33 cellular contexts compared by ENCODE assay signal in the genomic region with DNA sequence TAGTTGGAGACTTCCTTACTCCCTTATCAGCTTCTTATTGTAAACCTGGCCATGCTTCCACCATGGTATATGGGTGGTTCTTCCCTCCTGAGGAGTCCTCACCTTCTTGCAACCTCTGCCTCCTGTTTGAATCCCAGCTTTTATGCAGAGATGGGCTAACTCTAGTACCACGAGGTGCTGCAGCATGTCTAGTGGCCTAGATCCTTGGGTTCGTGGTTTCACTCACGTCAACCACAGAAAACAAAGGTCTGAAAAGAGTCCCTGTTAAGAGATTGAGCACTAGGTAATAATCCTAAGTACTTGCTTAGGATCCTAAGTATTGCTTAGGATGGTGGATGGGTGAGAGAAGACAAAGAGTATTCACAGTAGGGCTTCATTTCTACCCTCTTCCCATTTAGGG.
"Had no signal": no experiment of that assay in that cellular context is flagged by ENCODE, and none has a peak within 500 bp of the region (broad histone marks: within the 10 kb centered on the region; RNA-seq: fewer than 3 reads in every experiment).

No MANE protein-coding gene starts in this region.

- ATAC-seq: activated CD8-positive, alpha-beta memory T cell treated with anti-CD3 and anti-CD28 coated beads, Interleukin-2, amount 10 ng/mL, durations not matched to agents 7 days and 5 days; activated CD8-positive, alpha-beta T cell treated with anti-CD3 and anti-CD28 coated beads, Interleukin-2, amount 10 ng/mL, durations not matched to agents 7 days and 5 days; activated naive CD8-positive, alpha-beta T cell treated with anti-CD3 and anti-CD28 coated beads, Interleukin-2, amount 50 U/mL, for 24 hours had no signal

- DNase-seq: activated B cell treated with CpG ODN at 0.5 μM for 24 hours; activated CD4-positive, alpha-beta memory T cell treated with anti-CD3 and anti-CD28 coated beads for 36 hours; activated CD4-positive, alpha-beta T cell treated with anti-CD3 and anti-CD28 coated beads for 4 hours; activated CD4-positive, alpha-beta T cell treated with anti-CD3 and anti-CD28 coated beads, Interleukin-2, amount 10 ng/mL, durations not matched to agents 24 days and 14 days; activated CD4-positive, alpha-beta T cell treated with anti-CD3 and anti-CD28 coated beads, Interleukin-2, amount 50 U/mL, for 1 hour; activated CD4-positive, alpha-beta T cell treated with anti-CD3 and anti-CD28 coated beads, Interleukin-2, amount 50 U/mL, for 4 hours; activated CD4-positive, CD25-positive, alpha-beta regulatory T cell treated with anti-CD3 and anti-CD28 coated beads, Interleukin-2, amount 50 U/mL, for 72 hours; activated CD8-positive, alpha-beta memory T cell treated with anti-CD3 and anti-CD28 coated beads for 24 hours; activated CD8-positive, alpha-beta memory T cell treated with anti-CD3 and anti-CD28 coated beads, Interleukin-2, amount 10 ng/mL, durations not matched to agents 7 days and 5 days; activated CD8-positive, alpha-beta memory T cell treated with anti-CD3 and anti-CD28 coated beads, Interleukin-2, amount 50 U/mL, for 48 hours; activated CD8-positive, alpha-beta T cell treated with anti-CD3 and anti-CD28 coated beads, Interleukin-2, amount 10 ng/mL, durations not matched to agents 7 days and 5 days; activated effector memory CD4-positive, alpha-beta T cell treated with Interleukin-2 at 50 U/mL for 16 hours; activated gamma-delta T cell; activated naive CD4-positive, alpha-beta T cell treated with anti-CD3 and anti-CD28 coated beads, Interleukin-2, amount 10 ng/mL, durations not matched to agents 7 days and 5 days; activated naive CD4-positive, alpha-beta T cell treated with Interleukin-2 at 50 U/mL for 16 hours; activated naive CD8-positive, alpha-beta T cell treated with anti-CD3 and anti-CD28 coated beads, Interleukin-2, amount 10 ng/mL, durations not matched to agents 7 days and 5 days; activated naive CD8-positive, alpha-beta T cell treated with anti-CD3 and anti-CD28 coated beads, Interleukin-2, amount 50 U/mL, for 24 hours; activated T-cell treated with anti-CD3 and anti-CD28 coated beads, Interleukin-2, amount 50 U/mL, for 24 hours; activated T-cell treated with anti-CD3 and anti-CD28 coated beads, Interleukin-2, amount 50 U/mL, for 48 hours; amygdala; anterior cingulate cortex; caudate nucleus; cerebellar nuclear complex; T-helper 1 cell; T-helper 2 cell; T-helper 9 cell had no signal

- H3K9me3 Mint-ChIP-seq: activated B cell treated with CpG ODN at 0.5 μM for 24 hours; activated CD4-positive, alpha-beta memory T cell treated with anti-CD3 and anti-CD28 coated beads for 36 hours; activated CD4-positive, alpha-beta T cell treated with anti-CD3 and anti-CD28 coated beads, Interleukin-2, amount 10 ng/mL, durations not matched to agents 24 days and 14 days; activated naive CD4-positive, alpha-beta T cell treated with anti-CD3 and anti-CD28 coated beads, Interleukin-2, amount 10 ng/mL, durations not matched to agents 7 days and 5 days; activated naive CD4-positive, alpha-beta T cell treated with anti-CD3 and anti-CD28 coated beads, Interleukin-2, amount 50 U/mL, for 24 hours; activated naive CD8-positive, alpha-beta T cell treated with anti-CD3 and anti-CD28 coated beads, Interleukin-2, amount 10 ng/mL, durations not matched to agents 7 days and 5 days; activated naive CD8-positive, alpha-beta T cell treated with anti-CD3 and anti-CD28 coated beads, Interleukin-2, amount 50 U/mL, for 24 hours; activated T-cell treated with anti-CD3 and anti-CD28 coated beads, Interleukin-2, amount 50 U/mL, for 24 hours; activated T-helper 2 cell treated with anti-CD3 and anti-CD28 coated beads, Interferon-gamma antibody, Interleukin-2, Interleukin-4, amounts not matched to agents 10 μg/mL and 5 μg/mL and 100 μg/mL, durations not matched to agents 14 hours and 24 hours and 36 hours; brain; central memory CD8-positive, alpha-beta T cell; T-helper 1 cell treated with Interleukin-12 subunit alpha and Interleukin-12 subunit beta and Interleukin-4 antibody, amounts not matched to agents 30 μg/mL and 1 μg/mL, for 36 hours; T-helper 2 cell treated with Interferon-gamma antibody and Interleukin-4, amounts not matched to agents 5 μg/mL and 100 μg/mL, for 36 hours had no signal

- H3K27me3 Mint-ChIP-seq: activated CD4-positive, alpha-beta T cell treated with anti-CD3 and anti-CD28 coated beads, Interleukin-2, amount 10 ng/mL, durations not matched to agents 24 days and 14 days had no signal

- H3K27ac Mint-ChIP-seq: activated B cell treated with CpG ODN at 0.5 μM for 24 hours; activated CD4-positive, alpha-beta memory T cell treated with anti-CD3 and anti-CD28 coated beads for 36 hours; activated CD4-positive, alpha-beta T cell treated with anti-CD3 and anti-CD28 coated beads, Interleukin-2, amount 10 ng/mL, durations not matched to agents 24 days and 14 days; activated CD8-positive, alpha-beta memory T cell treated with anti-CD3 and anti-CD28 coated beads, Interleukin-2, amount 10 ng/mL, durations not matched to agents 7 days and 5 days; activated CD8-positive, alpha-beta T cell treated with anti-CD3 and anti-CD28 coated beads, Interleukin-2, amount 10 ng/mL, durations not matched to agents 7 days and 5 days; activated naive CD4-positive, alpha-beta T cell treated with anti-CD3 and anti-CD28 coated beads, Interleukin-2, amount 10 ng/mL, durations not matched to agents 7 days and 5 days; activated naive CD4-positive, alpha-beta T cell treated with anti-CD3 and anti-CD28 coated beads, Interleukin-2, amount 50 U/mL, for 24 hours; activated naive CD8-positive, alpha-beta T cell; activated naive CD8-positive, alpha-beta T cell treated with anti-CD3 and anti-CD28 coated beads, Interleukin-2, amount 10 ng/mL, durations not matched to agents 7 days and 5 days; activated naive CD8-positive, alpha-beta T cell treated with anti-CD3 and anti-CD28 coated beads, Interleukin-2, amount 50 U/mL, for 24 hours; activated T-cell treated with anti-CD3 and anti-CD28 coated beads, Interleukin-2, amount 50 U/mL, for 24 hours; activated T-helper 2 cell treated with anti-CD3 and anti-CD28 coated beads, Interferon-gamma antibody, Interleukin-2, Interleukin-4, amounts not matched to agents 10 μg/mL and 5 μg/mL and 100 μg/mL, durations not matched to agents 14 hours and 24 hours and 36 hours; brain; T-helper 1 cell treated with Interleukin-12 subunit alpha and Interleukin-12 subunit beta and Interleukin-4 antibody, amounts not matched to agents 30 μg/mL and 1 μg/mL, for 36 hours; T-helper 2 cell treated with Interferon-gamma antibody and Interleukin-4, amounts not matched to agents 5 μg/mL and 100 μg/mL, for 36 hours had no signal

- H3K4me3 Mint-ChIP-seq: activated B cell treated with CpG ODN at 0.5 μM for 24 hours; activated CD4-positive, alpha-beta memory T cell treated with anti-CD3 and anti-CD28 coated beads for 36 hours; activated CD4-positive, alpha-beta T cell treated with anti-CD3 and anti-CD28 coated beads, Interleukin-2, amount 10 ng/mL, durations not matched to agents 24 days and 14 days; activated CD8-positive, alpha-beta memory T cell treated with anti-CD3 and anti-CD28 coated beads, Interleukin-2, amount 10 ng/mL, durations not matched to agents 7 days and 5 days; activated CD8-positive, alpha-beta T cell treated with anti-CD3 and anti-CD28 coated beads, Interleukin-2, amount 10 ng/mL, durations not matched to agents 7 days and 5 days; activated naive CD4-positive, alpha-beta T cell treated with anti-CD3 and anti-CD28 coated beads, Interleukin-2, amount 10 ng/mL, durations not matched to agents 7 days and 5 days; activated naive CD4-positive, alpha-beta T cell treated with anti-CD3 and anti-CD28 coated beads, Interleukin-2, amount 50 U/mL, for 24 hours; activated naive CD8-positive, alpha-beta T cell; activated naive CD8-positive, alpha-beta T cell treated with anti-CD3 and anti-CD28 coated beads, Interleukin-2, amount 10 ng/mL, durations not matched to agents 7 days and 5 days; activated naive CD8-positive, alpha-beta T cell treated with anti-CD3 and anti-CD28 coated beads, Interleukin-2, amount 50 U/mL, for 24 hours; activated T-cell treated with anti-CD3 and anti-CD28 coated beads, Interleukin-2, amount 50 U/mL, for 24 hours; brain; central memory CD8-positive, alpha-beta T cell; T-helper 1 cell treated with Interleukin-12 subunit alpha and Interleukin-12 subunit beta and Interleukin-4 antibody, amounts not matched to agents 30 μg/mL and 1 μg/mL, for 36 hours; T-helper 2 cell treated with Interferon-gamma antibody and Interleukin-4, amounts not matched to agents 5 μg/mL and 100 μg/mL, for 36 hours had no signal

- H3K36me3 Mint-ChIP-seq: activated CD4-positive, alpha-beta memory T cell treated with anti-CD3 and anti-CD28 coated beads for 36 hours; activated CD8-positive, alpha-beta memory T cell treated with anti-CD3 and anti-CD28 coated beads, Interleukin-2, amount 10 ng/mL, durations not matched to agents 7 days and 5 days; activated naive CD4-positive, alpha-beta T cell treated with anti-CD3 and anti-CD28 coated beads, Interleukin-2, amount 10 ng/mL, durations not matched to agents 7 days and 5 days; activated naive CD4-positive, alpha-beta T cell treated with anti-CD3 and anti-CD28 coated beads, Interleukin-2, amount 50 U/mL, for 24 hours; activated naive CD8-positive, alpha-beta T cell; activated naive CD8-positive, alpha-beta T cell treated with anti-CD3 and anti-CD28 coated beads, Interleukin-2, amount 10 ng/mL, durations not matched to agents 7 days and 5 days; brain had no signal

- H3K4me1 Mint-ChIP-seq: activated B cell treated with CpG ODN at 0.5 μM for 24 hours; activated CD4-positive, alpha-beta T cell treated with anti-CD3 and anti-CD28 coated beads, Interleukin-2, amount 10 ng/mL, durations not matched to agents 24 days and 14 days; activated CD8-positive, alpha-beta memory T cell treated with anti-CD3 and anti-CD28 coated beads, Interleukin-2, amount 10 ng/mL, durations not matched to agents 7 days and 5 days; activated naive CD4-positive, alpha-beta T cell treated with anti-CD3 and anti-CD28 coated beads, Interleukin-2, amount 10 ng/mL, durations not matched to agents 7 days and 5 days; activated naive CD4-positive, alpha-beta T cell treated with anti-CD3 and anti-CD28 coated beads, Interleukin-2, amount 50 U/mL, for 24 hours; activated naive CD8-positive, alpha-beta T cell treated with anti-CD3 and anti-CD28 coated beads, Interleukin-2, amount 50 U/mL, for 24 hours; brain; central memory CD8-positive, alpha-beta T cell had no signal
